In genomic region chr11:66728760-66729385, GRCh38 we compare ENCODE assay signal across 8 cellular contexts. TPM values are rescaled to one million over a fixed set of nuclear protein-coding genes. Genes with fewer than 3 reads are reported as not detected.
DNase-seq lines count a peak whose midpoint lies in the region; ATAC-seq, FAIRE-seq and TF ChIP-seq lines count a peak whose summit lies in the region.

Gene SPTBN2 (minus strand): TSS chr11:66729216. CDS start chr11:66721240, 7,976 bp downstream.

- H3K36me3 ChIP-seq in BJ (ENCODE audit: control insufficient read depth, insufficient read depth, low read length) (no peaks in the 10 kb centered on the region), HUES6 (ENCODE audit: control insufficient read depth, insufficient read depth, low read length) (no peaks in the 10 kb centered on the region), small intestine (ENCODE audit: control insufficient read depth in 2 of 2, insufficient read depth in 2 of 2, low read length in 2 of 2) (no peaks in the 10 kb centered on the region)

- no peak for FAIRE-seq in small intestine (lab: Jason Lieb, UNC)

- H3K27ac ChIP-seq in HUES6 (ENCODE audit: low read depth, low read length): no peak within 1 kb of the TSS
- no peak within 1 kb of the TSS for H3K27ac ChIP-seq in small intestine (ENCODE audit: low read depth in 1 of 2, low read length in 1 of 2)

- H3K4me1 ChIP-seq in HUES6 (ENCODE audit: control insufficient read depth, insufficient read depth, low read length) (peaks cover 27% of the 10 kb centered on the region), small intestine (ENCODE audit: control insufficient read depth in 2 of 2, insufficient read depth in 1 of 2, low read depth in 1 of 2, low read length in 1 of 2) (peaks cover 2% of the 10 kb centered on the region in 2 donors)

- DNase-seq in BJ (ENCODE audit: low read depth): no peak
- DNase-seq in amniotic epithelial cell (ENCODE audit: low read depth): peak; percentile 68
- peak; percentile 57 for DNase-seq in iPS-NIHi11 (ENCODE audit: low spot score)
- no peak for DNase-seq in small intestine
- DNase-seq in NCI-H226: no peak

- ATAC-seq in GM21529 (IDR thresholded peaks at IDR 0.05; ENCODE audit: unreplicated experiment) (no peak), HG03457 (IDR thresholded peaks at IDR 0.05; ENCODE audit: unreplicated experiment) (no peak)

- H3K9me3 ChIP-seq in HUES6 (ENCODE audit: control insufficient read depth, insufficient read depth, low read depth, low read length): no peaks in the 10 kb centered on the region
- no peaks in the 10 kb centered on the region for H3K9me3 ChIP-seq in small intestine (ENCODE audit: control insufficient read depth, low read depth)

- CTCF ChIA-PET in BJ (lab: Yijun Ruan, JAX): interaction anchor here (1.0 kb wide), 1 partner anchor 31 kb away, joined by 3 read pairs; no protein-coding TSS in a partner anchor

- WGBS in small intestine, 3 donors: 5 to 15% (median 14%) methylated on average over 23 of the region's 23 CpGs

- H3K9ac ChIP-seq in HUES6 (ENCODE audit: low read length): peak within 1 kb of the TSS; percentile 64

- H3K4me3 ChIP-seq in BJ (ENCODE audit: low read depth, low read length) (peak within 1 kb of the TSS; percentile 31), HUES6 (ENCODE audit: low read depth, low read length) (peak within 1 kb of the TSS; percentile 82), small intestine (ENCODE audit: low read depth in 1 of 2, low read length in 2 of 2) (peak within 1 kb of the TSS; percentile 42 to 70)

- peaks cover 38% of the 10 kb centered on the region for H3K27me3 ChIP-seq in BJ (ENCODE audit: control insufficient read depth, insufficient read depth, low read length)
- peaks cover 60% of the 10 kb centered on the region for H3K27me3 ChIP-seq in HUES6 (ENCODE audit: control insufficient read depth, insufficient read depth, low read length)
- peaks cover 8 to 11% of the 10 kb centered on the region in 2 donors for H3K27me3 ChIP-seq in small intestine (ENCODE audit: control insufficient read depth in 2 of 2, insufficient read depth in 2 of 2, low read length in 2 of 2)

- POLR2A ChIA-PET in BJ (lab: Charles Lee): no interaction called here

- no peak for TF ChIP-seq CTCF in BJ (IDR thresholded peaks at IDR 0.05; ENCODE audit: insufficient read depth, low read depth, low read length)

RNA-seq across cellular contexts. Expression of gene SPTBN2, which starts in this region (rescaled TPM):
- polyA plus RNA-seq in BJ (2011; rRNA removed) (0.07 and 0.25 TPM in 2 replicates), small intestine (1 to 10 TPM in 2 of 3 donors, under 1 TPM in 1; 0.27 to 5.0 (median 1.6) TPM)
- 0.10 and 0.28 TPM in 2 replicates for polyA minus RNA-seq in BJ (2011; rRNA and poly(A)+ RNA removed)

Comparison
In these comparisons a context has a peak if more than half of its experiments do, and no peak if none do; other contexts are left out.
1. DNase-seq: peak in amniotic epithelial cell (single experiment) and iPS-NIHi11 (single experiment); none in BJ (single experiment), small intestine (single experiment) and NCI-H226 (single experiment).
2. H3K4me3 ChIP-seq: peak in every context shown above with its lines; median percentile 82 in HUES6; 56 in small intestine; 31 in BJ.